ENCODE assay signal across 10 cellular contexts in the genomic region with DNA sequence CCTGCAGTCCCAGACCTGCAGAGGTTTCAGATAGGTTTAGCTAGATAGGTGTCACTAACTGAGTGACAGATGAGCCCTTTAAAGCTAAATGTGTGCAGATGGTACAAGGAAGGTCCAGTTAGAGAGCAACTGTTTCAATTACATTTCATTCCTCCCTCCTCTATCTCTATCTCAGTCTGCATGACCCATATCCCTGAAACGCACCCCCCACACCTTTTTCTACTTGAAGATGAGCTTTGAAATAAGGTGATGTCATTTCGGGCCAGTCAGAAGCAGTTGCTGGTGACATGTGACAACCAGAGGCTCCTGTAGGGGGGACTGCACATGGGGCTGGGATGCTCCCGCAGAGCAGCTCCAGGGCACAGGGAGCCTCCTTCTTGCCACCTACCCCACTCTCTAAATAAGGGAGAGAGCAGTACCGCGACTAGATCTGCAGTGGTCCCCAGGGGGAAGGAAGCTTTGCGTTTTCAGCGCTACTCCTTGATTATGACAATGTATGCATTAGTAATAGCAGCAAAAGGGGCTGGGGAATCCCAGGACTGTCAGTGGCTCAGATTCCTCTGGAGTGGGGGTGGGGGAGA. TPM values are rescaled to one million over a fixed set of nuclear protein-coding genes. Genes with fewer than 3 reads are reported as not detected.
DNase-seq lines count a peak whose midpoint lies in the region; ATAC-seq and TF ChIP-seq lines count a peak whose summit lies in the region.
"Had no signal": no experiment of that assay in that cellular context is flagged by ENCODE, and none has a peak within 500 bp of the region (broad histone marks: within the 10 kb centered on the region; RNA-seq: fewer than 3 reads in every experiment).

No MANE protein-coding gene starts in this region.

- H3K4me1 ChIP-seq in iPS-15b (ENCODE audit: control insufficient read depth, insufficient read depth, low read length) (peaks cover 27% of the 10 kb centered on the region), suprapubic skin (peaks cover 57% of the 10 kb centered on the region), gastrocnemius medialis (peaks cover 18 to 27% of the 10 kb centered on the region in 2 donors)

- in situ Hi-C loops in gastrocnemius medialis (cut with MboI; ENCODE audit: low sequenced_read_pairs in 4 of 4) = no loop called here

- H3K27ac Mint-ChIP-seq in activated CD8-positive, alpha-beta memory T cell treated with anti-CD3 and anti-CD28 coated beads, Interleukin-2, amount 10 ng/mL, durations not matched to agents 7 days and 5 days = peak overlapping the region; percentile 79
- peak overlapping the region; percentile 88 for H3K27ac Mint-ChIP-seq in activated T-helper 17 cell treated with anti-CD3 and anti-CD28 coated beads, Interleukin-2, amount 50 U/mL, for 72 hours

- no peaks in the 10 kb centered on the region for H3K9me3 ChIP-seq in iPS-15b (ENCODE audit: control insufficient read depth, insufficient read depth, low read length)
- no peaks in the 10 kb centered on the region for H3K9me3 ChIP-seq in suprapubic skin
- H3K9me3 ChIP-seq in gastrocnemius medialis = no peaks in the 10 kb centered on the region

- intact Hi-C loops in gastrocnemius medialis (cut with DNase I; ENCODE audit: low total_unique reads) = loop anchor here (5.0 to 10.0 kb wide), 2 partner anchors 75 to 113 kb away; partner anchors contain the start of gene IL6R
- intact Hi-C loops in sciatic nerve (cut with DNase I) = loop anchor here (10.0 kb wide), 1 partner anchor 225 kb away; the partner anchor contains the start of gene UBE2Q1

- no peak for ATAC-seq in activated CD8-positive, alpha-beta memory T cell treated with anti-CD3 and anti-CD28 coated beads, Interleukin-2, amount 10 ng/mL, durations not matched to agents 7 days and 5 days
- ATAC-seq in activated T-helper 17 cell treated with anti-CD3 and anti-CD28 coated beads, Interleukin-2, amount 50 U/mL, for 72 hours (replicated peaks) = no peak
- ATAC-seq in gastrocnemius medialis (no peak), sciatic nerve (no peak)

- H3K4me3 Mint-ChIP-seq in activated CD8-positive, alpha-beta memory T cell treated with anti-CD3 and anti-CD28 coated beads, Interleukin-2, amount 10 ng/mL, durations not matched to agents 7 days and 5 days = peak overlapping the region; percentile 56
- peak overlapping the region; percentile 88 for H3K4me3 Mint-ChIP-seq in activated T-helper 17 cell treated with anti-CD3 and anti-CD28 coated beads, Interleukin-2, amount 50 U/mL, for 72 hours

- no peak overlapping the region for H3K9ac ChIP-seq in iPS-15b (ENCODE audit: low read depth, low read length)

- H3K4me3 ChIP-seq in iPS-15b (ENCODE audit: low read depth, low read length) (peak overlapping the region; percentile 67), suprapubic skin (peak overlapping the region; percentile 75), gastrocnemius medialis (no peak overlapping the region)

- no peaks in the 10 kb centered on the region for H3K27me3 Mint-ChIP-seq in activated CD8-positive, alpha-beta memory T cell treated with anti-CD3 and anti-CD28 coated beads, Interleukin-2, amount 10 ng/mL, durations not matched to agents 7 days and 5 days
- no peaks in the 10 kb centered on the region for H3K27me3 Mint-ChIP-seq in activated T-helper 17 cell treated with anti-CD3 and anti-CD28 coated beads, Interleukin-2, amount 50 U/mL, for 72 hours

- H3K36me3 ChIP-seq in iPS-15b (ENCODE audit: control insufficient read depth, insufficient read depth, low read length) (peaks cover 23% of the 10 kb centered on the region), suprapubic skin (peaks cover 27% of the 10 kb centered on the region), gastrocnemius medialis (no peaks in the 10 kb centered on the region)

- H3K36me3 Mint-ChIP-seq in activated CD8-positive, alpha-beta memory T cell treated with anti-CD3 and anti-CD28 coated beads, Interleukin-2, amount 10 ng/mL, durations not matched to agents 7 days and 5 days = peaks cover 32% of the 10 kb centered on the region
- H3K36me3 Mint-ChIP-seq in activated T-helper 17 cell treated with anti-CD3 and anti-CD28 coated beads, Interleukin-2, amount 50 U/mL, for 72 hours (ENCODE audit: low read depth) = peaks cover 65% of the 10 kb centered on the region

- TF ChIP-seq CTCF in suprapubic skin (IDR thresholded peaks at IDR 0.05) (no peak), gastrocnemius medialis (IDR thresholded peaks at IDR 0.05 in 4 of 5, conservative IDR thresholded peaks at IDR 0.05 in 1 of 5) (no peak)

- H3K27ac ChIP-seq in suprapubic skin = no peak overlapping the region
- peak overlapping the region in 1 of 4 donors; percentile 53 for H3K27ac ChIP-seq in gastrocnemius medialis

- 70% methylated on average over 7 of the region's 7 CpGs for WGBS in suprapubic skin

- CTCF ChIA-PET in activated CD8-positive, alpha-beta memory T cell treated with anti-CD3 and anti-CD28 coated beads, Interleukin-2, amount 10 ng/mL, durations not matched to agents 7 days and 5 days (lab: Charles Lee) = interaction anchor here (0.6 to 15.3 kb wide), 5 partner anchors 17 to 162 kb away, joined by 3 to 292 read pairs (median 3); no protein-coding TSS in a partner anchor

- H3K27me3 ChIP-seq in iPS-15b (ENCODE audit: control insufficient read depth, insufficient read depth, low read length) (no peaks in the 10 kb centered on the region), suprapubic skin (peaks cover 5% of the 10 kb centered on the region), gastrocnemius medialis (peaks cover 24 to 28% (median 28%) of the 10 kb centered on the region in 3 donors)

- no peak for TF ChIP-seq POLR2A in suprapubic skin (IDR thresholded peaks at IDR 0.05)
- no peak for TF ChIP-seq POLR2A in gastrocnemius medialis (IDR thresholded peaks at IDR 0.05)

- peak; percentile 43 for DNase-seq in activated CD8-positive, alpha-beta memory T cell treated with anti-CD3 and anti-CD28 coated beads, Interleukin-2, amount 10 ng/mL, durations not matched to agents 7 days and 5 days
- DNase-seq in activated CD8-positive, alpha-beta memory T cell treated with anti-CD3 and anti-CD28 coated beads for 24 hours = no peak
- DNase-seq in suprapubic skin (ENCODE audit: low spot score in 2 of 2) (no peak), ecto neural progenitor cell (ENCODE audit: low spot score) (no peak), gastrocnemius medialis (no peak), sciatic nerve (ENCODE audit: low spot score) (no peak)
- DNase-seq: amniotic stem cell, SIG-M5 had no signal

- H3K4me1 Mint-ChIP-seq in activated CD8-positive, alpha-beta memory T cell treated with anti-CD3 and anti-CD28 coated beads, Interleukin-2, amount 10 ng/mL, durations not matched to agents 7 days and 5 days = peaks cover 60% of the 10 kb centered on the region
- H3K4me1 Mint-ChIP-seq in activated T-helper 17 cell treated with anti-CD3 and anti-CD28 coated beads, Interleukin-2, amount 50 U/mL, for 72 hours = peaks cover 46% of the 10 kb centered on the region

- H3K9me3 Mint-ChIP-seq in activated CD8-positive, alpha-beta memory T cell treated with anti-CD3 and anti-CD28 coated beads, Interleukin-2, amount 10 ng/mL, durations not matched to agents 7 days and 5 days (ENCODE audit: low read depth) = no peaks in the 10 kb centered on the region
- H3K9me3 Mint-ChIP-seq in activated T-helper 17 cell treated with anti-CD3 and anti-CD28 coated beads, Interleukin-2, amount 50 U/mL, for 72 hours = no peaks in the 10 kb centered on the region

- TF ChIP-seq EP300 in suprapubic skin (IDR thresholded peaks at IDR 0.05) = no peak

RNA-seq across cellular contexts. Expression of gene ATP8B2, which starts 4.3 kb away (rescaled TPM):
- total RNA-seq in activated CD8-positive, alpha-beta memory T cell treated with anti-CD3 and anti-CD28 coated beads, Interleukin-2, amount 10 ng/mL, durations not matched to agents 7 days and 5 days = 10 to 100 TPM; 46.3 to 67.3 TPM
- total RNA-seq in activated T-helper 17 cell treated with anti-CD3 and anti-CD28 coated beads, Interleukin-2, amount 50 U/mL, for 72 hours = 10 to 100 TPM; 64.3 to 69.0 TPM
- total RNA-seq in suprapubic skin (10 to 100 TPM; 14.4 to 34.4 (median 22.0) TPM), gastrocnemius medialis (10 to 100 TPM in 1 of 4 donors, 1 to 10 TPM in 3; 5.8 to 22.5 (median 7.2) TPM), sciatic nerve (78.3 TPM)

RNA-seq across cellular contexts. Expression of gene AQP10, which starts 8.7 kb away (rescaled TPM):
- not detected for total RNA-seq in activated CD8-positive, alpha-beta memory T cell treated with anti-CD3 and anti-CD28 coated beads, Interleukin-2, amount 10 ng/mL, durations not matched to agents 7 days and 5 days
- total RNA-seq in activated T-helper 17 cell treated with anti-CD3 and anti-CD28 coated beads, Interleukin-2, amount 50 U/mL, for 72 hours = not detected
- total RNA-seq in suprapubic skin (under 1 TPM in 1 of 4 donors, not detected in 3; 0.26 TPM), gastrocnemius medialis (not detected), sciatic nerve (not detected)

RNA-seq across cellular contexts. Expression of gene HAX1, which starts 57.2 kb away (rescaled TPM):
- 100 to 1,000 TPM; 104 to 123 TPM for total RNA-seq in activated CD8-positive, alpha-beta memory T cell treated with anti-CD3 and anti-CD28 coated beads, Interleukin-2, amount 10 ng/mL, durations not matched to agents 7 days and 5 days
- total RNA-seq in activated T-helper 17 cell treated with anti-CD3 and anti-CD28 coated beads, Interleukin-2, amount 50 U/mL, for 72 hours = 100 to 1,000 TPM; 127 to 132 TPM
- total RNA-seq in suprapubic skin = 10 to 100 TPM; 66.0 to 88.3 (median 78.4) TPM
- 100 to 1,000 TPM; 145 to 205 (median 177) TPM for total RNA-seq in gastrocnemius medialis
- 59.9 TPM for total RNA-seq in sciatic nerve

Comparison
In these comparisons a context has a peak if more than half of its experiments do, and no peak if none do; other contexts are left out.
1. H3K4me3 ChIP-seq: peak in iPS-15b (single experiment) and suprapubic skin (single experiment); none in gastrocnemius medialis (0 of 4).